27 cellular contexts compared by ENCODE assay signal in genomic region chrX:149682031-149682430, GRCh38. TPM values are rescaled to one million over a fixed set of nuclear protein-coding genes. Genes with fewer than 3 reads are reported as not detected.
A peak's percentile ranks its signal among the peaks of the same experiment; 100 is the strongest.
DNase-seq lines count a peak whose midpoint lies in the region; ATAC-seq and TF ChIP-seq lines count a peak whose summit lies in the region.
"Had no signal": no experiment of that assay in that cellular context is flagged by ENCODE, and none has a peak within 500 bp of the region (broad histone marks: within the 10 kb centered on the region; RNA-seq: fewer than 3 reads in every experiment).

No MANE protein-coding gene starts in this region.

- H3K27ac ChIP-seq in HUES48 (ENCODE audit: low read depth, low read length) = peak overlapping the region; percentile 93
- no peak overlapping the region for H3K27ac ChIP-seq in endodermal cell (ENCODE audit: low read depth, low read length)
- H3K27ac ChIP-seq: HL-60, KMS-11, SJCRH30 had no signal

- H3K27me3 Mint-ChIP-seq in endodermal cell (ENCODE audit: insufficient read depth) = no peaks in the 10 kb centered on the region
- no peaks in the 10 kb centered on the region for H3K27me3 Mint-ChIP-seq in osteocyte (ENCODE audit: unreplicated experiment)
- no peaks in the 10 kb centered on the region for H3K27me3 Mint-ChIP-seq in activated CD8-positive, alpha-beta T cell treated with anti-CD3 and anti-CD28 coated beads, Interleukin-2, amount 10 ng/mL, durations not matched to agents 7 days and 5 days (ENCODE audit: low read depth)

- POLR2A ChIA-PET in activated CD8-positive, alpha-beta T cell treated with anti-CD3 and anti-CD28 coated beads, Interleukin-2, amount 10 ng/mL, durations not matched to agents 7 days and 5 days (lab: Charles Lee) = no interaction called here

- H3K36me3 ChIP-seq in HUES48 (ENCODE audit: control insufficient read depth, insufficient read depth, low read length) (no peaks in the 10 kb centered on the region), endodermal cell (ENCODE audit: control insufficient read depth, insufficient read depth, low read length) (no peaks in the 10 kb centered on the region)
- H3K36me3 ChIP-seq: SJCRH30 had no signal

- H3K4me1 Mint-ChIP-seq in endodermal cell (peaks cover 20% of the 10 kb centered on the region), osteocyte (ENCODE audit: unreplicated experiment) (no peaks in the 10 kb centered on the region)
- no peaks in the 10 kb centered on the region for H3K4me1 Mint-ChIP-seq in activated CD8-positive, alpha-beta T cell treated with anti-CD3 and anti-CD28 coated beads, Interleukin-2, amount 10 ng/mL, durations not matched to agents 7 days and 5 days (ENCODE audit: low read depth)

- no peak overlapping the region for H3K4me3 Mint-ChIP-seq in endodermal cell
- H3K4me3 Mint-ChIP-seq in osteocyte (ENCODE audit: unreplicated experiment) = no peak overlapping the region
- H3K4me3 Mint-ChIP-seq in activated CD8-positive, alpha-beta T cell treated with anti-CD3 and anti-CD28 coated beads, Interleukin-2, amount 10 ng/mL, durations not matched to agents 7 days and 5 days = no peak overlapping the region
- H3K4me3 Mint-ChIP-seq: CD8-positive, alpha-beta T cell had no signal

- TF ChIP-seq CTCF in endodermal cell (conservative IDR thresholded peaks at IDR 0.05) (no peak), osteocyte (IDR thresholded peaks at IDR 0.05) (no peak)

- H3K9me3 Mint-ChIP-seq in endodermal cell (peaks cover 45% of the 10 kb centered on the region), osteocyte (ENCODE audit: unreplicated experiment) (peaks cover 4% of the 10 kb centered on the region)
- H3K9me3 Mint-ChIP-seq in activated CD8-positive, alpha-beta T cell treated with anti-CD3 and anti-CD28 coated beads, Interleukin-2, amount 10 ng/mL, durations not matched to agents 7 days and 5 days (ENCODE audit: insufficient read depth) = no peaks in the 10 kb centered on the region
- H3K9me3 Mint-ChIP-seq: CD8-positive, alpha-beta T cell had no signal

- H3K4me1 ChIP-seq in HUES48 (ENCODE audit: control insufficient read depth, insufficient read depth, low read length) (peaks cover 30% of the 10 kb centered on the region), endodermal cell (ENCODE audit: control insufficient read depth, insufficient read depth, low read length) (no peaks in the 10 kb centered on the region)
- H3K4me1 ChIP-seq: SJCRH30 had no signal

- H3K4me3 ChIP-seq in HUES48 (ENCODE audit: low read depth, low read length) (peak overlapping the region; percentile 7; the same call in 1 of the 2 replicates), endodermal cell (ENCODE audit: low read length) (peak overlapping the region; percentile 66)
- H3K4me3 ChIP-seq: SJCRH30 had no signal

- CTCF ChIA-PET in activated CD8-positive, alpha-beta T cell treated with anti-CD3 and anti-CD28 coated beads, Interleukin-2, amount 10 ng/mL, durations not matched to agents 7 days and 5 days (lab: Charles Lee) = interaction anchor here (0.7 kb wide), 1 partner anchor 169 kb away, joined by 3 read pairs; no protein-coding TSS in a partner anchor

- no peak for ATAC-seq in HG02678 (IDR thresholded peaks at IDR 0.05; ENCODE audit: unreplicated experiment)
- ATAC-seq in activated CD8-positive, alpha-beta T cell treated with anti-CD3 and anti-CD28 coated beads, Interleukin-2, amount 10 ng/mL, durations not matched to agents 7 days and 5 days = no peak
- ATAC-seq: CD8-positive, alpha-beta T cell had no signal

- peaks cover 12% of the 10 kb centered on the region for H3K9me3 ChIP-seq in HUES48 (ENCODE audit: control insufficient read depth, insufficient read depth, low read length)
- no peaks in the 10 kb centered on the region for H3K9me3 ChIP-seq in endodermal cell (ENCODE audit: control insufficient read depth, low read length)
- H3K9me3 ChIP-seq: SJCRH30 had no signal

- H3K36me3 Mint-ChIP-seq in endodermal cell (ENCODE audit: low read depth) (peaks cover 4% of the 10 kb centered on the region), osteocyte (ENCODE audit: unreplicated experiment) (no peaks in the 10 kb centered on the region)
- no peaks in the 10 kb centered on the region for H3K36me3 Mint-ChIP-seq in activated CD8-positive, alpha-beta T cell treated with anti-CD3 and anti-CD28 coated beads, Interleukin-2, amount 10 ng/mL, durations not matched to agents 7 days and 5 days (ENCODE audit: low read depth)
- H3K36me3 Mint-ChIP-seq: CD8-positive, alpha-beta T cell had no signal

- DNase-seq in ELF-1 (ENCODE audit: low read depth, low spot score) (peak; percentile 76), endodermal cell (peak; percentile 66), iPS-NIHi11 (ENCODE audit: low spot score) (peak; percentile 15), osteocyte (ENCODE audit: extremely low spot score, unreplicated experiment) (no peak)
- no peak for DNase-seq in stimulated activated CD4-positive, alpha-beta T cell treated with anti-CD3 and anti-CD28 coated beads, Interleukin-4, amount 100 ng/mL, for 4 hours
- DNase-seq in activated CD8-positive, alpha-beta T cell treated with anti-CD3 and anti-CD28 coated beads, Interleukin-2, amount 10 ng/mL, durations not matched to agents 7 days and 5 days = no peak
- DNase-seq: 8988T; AML-193; C1 segment of cervical spinal cord; CD8-positive, alpha-beta T cell; DND-41; GOT3; IMR-90; NCI-H1092 treated with DMSO at 0.1 percent for 48 hours; NCI-H1436 treated with DMSO at 0.1 percent for 48 hours; NCI-H1930; NCI-H2171; NCI-H345; NCI-H524; NCI-H774; OCI-M1; SJCRH30 had no signal

- H3K9ac ChIP-seq in HUES48 (ENCODE audit: low read depth, low read length) = no peak overlapping the region
- H3K9ac ChIP-seq in endodermal cell (ENCODE audit: extremely low read depth, low read length, poor library complexity, severe bottlenecking) = no peak overlapping the region
- H3K9ac ChIP-seq: KMS-11 had no signal

- H3K27ac Mint-ChIP-seq in endodermal cell (peak overlapping the region; percentile 44), osteocyte (ENCODE audit: unreplicated experiment) (no peak overlapping the region)
- no peak overlapping the region for H3K27ac Mint-ChIP-seq in activated CD8-positive, alpha-beta T cell treated with anti-CD3 and anti-CD28 coated beads, Interleukin-2, amount 10 ng/mL, durations not matched to agents 7 days and 5 days
- H3K27ac Mint-ChIP-seq: CD8-positive, alpha-beta T cell had no signal

- no peaks in the 10 kb centered on the region for H3K27me3 ChIP-seq in HUES48 (ENCODE audit: control insufficient read depth, insufficient read depth, low read length)
- H3K27me3 ChIP-seq in endodermal cell (ENCODE audit: control insufficient read depth, insufficient read depth, low read length, poor library complexity, severe bottlenecking) = no peaks in the 10 kb centered on the region
- H3K27me3 ChIP-seq: SJCRH30 had no signal

- WGBS in endodermal cell (ENCODE audit: insufficient coverage in 1 of 2, insufficient read length in 1 of 2), 2 experiments = 20 to 42% methylated on average over 1 to 3 of the region's 3 CpGs

RNA-seq across cellular contexts. Expression of gene MAGEA11, which starts 29.8 kb away (rescaled TPM):
- total RNA-seq in endodermal cell (not detected), osteocyte (not detected in 2 replicates)
- polyA plus RNA-seq in endodermal cell (2013, experiment 1 of 2) = 0.18 TPM
- 0.12 TPM for polyA plus RNA-seq in endodermal cell (2013, experiment 2 of 2)
- not detected for total RNA-seq in activated CD8-positive, alpha-beta T cell treated with anti-CD3 and anti-CD28 coated beads, Interleukin-2, amount 10 ng/mL, durations not matched to agents 7 days and 5 days
- total RNA-seq: CD8-positive, alpha-beta T cell; HT-29; IMR-90; SJCRH30 had no signal
- polyA plus RNA-seq: IMR-90 had no signal

RNA-seq across cellular contexts. Expression of gene TMEM185A, which starts 50.4 kb away (rescaled TPM):
- total RNA-seq in endodermal cell = 10 to 100 TPM; 60.1 to 66.3 TPM
- polyA plus RNA-seq in endodermal cell (2013, experiment 1 of 2) = 36.0 TPM
- polyA plus RNA-seq in endodermal cell (2013, experiment 2 of 2) = 33.1 TPM
- total RNA-seq in osteocyte = 26.5 and 36.4 TPM in 2 replicates
- total RNA-seq in activated CD8-positive, alpha-beta T cell treated with anti-CD3 and anti-CD28 coated beads, Interleukin-2, amount 10 ng/mL, durations not matched to agents 7 days and 5 days = 10 to 100 TPM; 15.7 to 15.9 TPM

Comparison
In these comparisons a context has a peak if more than half of its experiments do, and no peak if none do; other contexts are left out.
1. DNase-seq: peak in ELF-1 (single experiment), endodermal cell (single experiment) and iPS-NIHi11 (single experiment); none in stimulated activated CD4-positive, alpha-beta T cell treated with anti-CD3 and anti-CD28 coated beads, Interleukin-4, amount 100 ng/mL, for 4 hours (0 of 2), osteocyte (single experiment) and activated CD8-positive, alpha-beta T cell treated with anti-CD3 and anti-CD28 coated beads, Interleukin-2, amount 10 ng/mL, durations not matched to agents 7 days and 5 days (single experiment).